1 cellular context compared by ENCODE assay signal in genomic region chr6:26195376-26195923, GRCh38.
A peak's percentile ranks its signal among the peaks of the same experiment; 100 is the strongest.
TF ChIP-seq lines count a peak whose summit lies in the region.

No MANE protein-coding gene starts in this region.

TF ChIP-seq in K562, 482 proteins besides CTCF, POLR2A, EP300 and RAD21 (continued from another document):
- no peak for TF ChIP-seq GATAD2B (IDR thresholded peaks at IDR 0.05; ENCODE audit: borderline replicate concordance)
- 0 out of 2 replicates have a peak, but pooled peaks have one; percentile 16 for TF ChIP-seq IRF1 (CRISPR knock-in tag; IDR thresholded peaks at IDR 0.05; ENCODE audit: borderline replicate concordance)
- no peak for TF ChIP-seq ZNF586 (CRISPR knock-in tag; conservative IDR thresholded peaks at IDR 0.05)
- TF ChIP-seq HCFC1 (IDR thresholded peaks at IDR 0.05; ENCODE audit: low read depth, low read length) = no peak; the same call in 1 of the 2 replicates
- no peak for TF ChIP-seq USF1 (CRISPR knock-in tag; IDR thresholded peaks at IDR 0.05)
- TF ChIP-seq PPARD (CRISPR knock-in tag; IDR thresholded peaks at IDR 0.05) = no peak
- TF ChIP-seq SMAD4 (CRISPR knock-in tag; conservative IDR thresholded peaks at IDR 0.05) = peak; percentile 66
TF ChIP-seq in K562: peak in this region for 110.
